Comparison of ENCODE assay signal across 31 cellular contexts in genomic region chr16:8516471-8516870, GRCh38.
"Had no signal": no experiment of that assay in that cellular context is flagged by ENCODE, and none has a peak within 500 bp of the region (broad histone marks: within the 10 kb centered on the region; RNA-seq: fewer than 3 reads in every experiment).

No MANE protein-coding gene starts in this region.

- H3K4me3 ChIP-seq: neural progenitor cell, ovary, psoas muscle, skin epidermis, smooth muscle cell, spleen, suprapubic skin, testis, tibial artery, transverse colon, upper lobe of right lung, uterus had no signal

- H3K36me3 ChIP-seq: neural progenitor cell, ovary, spleen, suprapubic skin, tibial artery, transverse colon, upper lobe of right lung, uterus had no signal

- ATAC-seq: natural killer cell; psoas muscle; right cardiac atrium; sciatic nerve; stimulated activated memory B cell treated with anti-CD40 and anti-IgM and Interleukin-4, amounts not matched to agents 10 μg/mL and 1 μg/mL and 100 μg/mL, for 72 hours; stimulated activated naive CD8-positive, alpha-beta T cell treated with anti-CD3 and anti-CD28 coated beads, Interleukin-15, amount 100 ng/mL, for 72 hours; stimulated activated naive CD8-positive, alpha-beta T cell treated with anti-CD3 and anti-CD28 coated beads, Interleukin-15, Interleukin-2, amounts not matched to agents 100 U/mL and 50 U/mL, for 24 hours; upper lobe of right lung had no signal

- H3K4me1 ChIP-seq: neural progenitor cell, parathyroid adenoma, psoas muscle, spleen, suprapubic skin, testis, tibial artery, upper lobe of right lung, uterus had no signal

- H3K36me3 Mint-ChIP-seq: natural killer cell; neural progenitor cell; stimulated activated memory B cell treated with anti-CD40 and anti-IgM and Interleukin-4, amounts not matched to agents 10 μg/mL and 1 μg/mL and 100 μg/mL, for 72 hours; type B pancreatic cell had no signal

- H3K4me2 ChIP-seq: neural progenitor cell, smooth muscle cell had no signal

- H3K9ac ChIP-seq: neural progenitor cell, parathyroid adenoma had no signal

- H3K27me3 ChIP-seq: ovary, testis, tibial artery, transverse colon, upper lobe of right lung, uterus had no signal

- DNase-seq: natural killer cell; occipital lobe; ovary; posterior cingulate gyrus; psoas muscle; right cardiac atrium; spleen; stimulated activated CD4-positive, alpha-beta T cell treated with anti-CD3 and anti-CD28 coated beads, Interleukin-12 subunit alpha, Interleukin-12 subunit beta, amount 100 ng/mL, for 4 hours; stimulated activated CD4-positive, alpha-beta T cell treated with anti-CD3 and anti-CD28 coated beads, Interleukin-1b, Interleukin-23, amount 100 ng/mL, for 48 hours; stimulated activated CD4-positive, alpha-beta T cell treated with anti-CD3 and anti-CD28 coated beads, Interleukin-4, amount 100 ng/mL, for 1 hour; stimulated activated CD4-positive, alpha-beta T cell treated with anti-CD3 and anti-CD28 coated beads, Interleukin-4, amount 100 ng/mL, for 4 hours; stimulated activated CD8-positive, alpha-beta memory T cell treated with anti-CD3 and anti-CD28 coated beads, Interleukin-4, amount 100 ng/mL, for 48 hours; stimulated activated naive CD4-positive, alpha-beta T cell; stimulated activated naive CD8-positive, alpha-beta T cell treated with anti-CD3 and anti-CD28 coated beads, Interleukin-15, amount 100 ng/mL, for 72 hours; stimulated activated naive CD8-positive, alpha-beta T cell treated with anti-CD3 and anti-CD28 coated beads, Interleukin-15, Interleukin-2, amounts not matched to agents 100 U/mL and 50 U/mL, for 24 hours; substantia nigra; testis; tibial artery; transverse colon; upper lobe of right lung; uterus had no signal

- H3K4me3 Mint-ChIP-seq: natural killer cell; nephron; neural progenitor cell; stimulated activated memory B cell treated with anti-CD40 and anti-IgM and Interleukin-4, amounts not matched to agents 10 μg/mL and 1 μg/mL and 100 μg/mL, for 72 hours; stimulated activated naive CD8-positive, alpha-beta T cell treated with anti-CD3 and anti-CD28 coated beads, Interleukin-15, amount 100 ng/mL, for 72 hours; type B pancreatic cell had no signal

- H3K9me3 ChIP-seq: ovary, psoas muscle, suprapubic skin, testis, transverse colon, upper lobe of right lung, uterus had no signal

- H3K27ac Mint-ChIP-seq: natural killer cell; nephron; neural progenitor cell; progenitor cell of endocrine pancreas; stimulated activated memory B cell treated with anti-CD40 and anti-IgM and Interleukin-4, amounts not matched to agents 10 μg/mL and 1 μg/mL and 100 μg/mL, for 72 hours; stimulated activated naive CD8-positive, alpha-beta T cell treated with anti-CD3 and anti-CD28 coated beads, Interleukin-15, amount 100 ng/mL, for 72 hours; type B pancreatic cell had no signal

- H3K27me3 Mint-ChIP-seq: stimulated activated naive CD8-positive, alpha-beta T cell treated with anti-CD3 and anti-CD28 coated beads, Interleukin-15, amount 100 ng/mL, for 72 hours had no signal

- H3K27ac ChIP-seq: neural progenitor cell, ovary, parathyroid adenoma, psoas muscle, skin epidermis, spleen, suprapubic skin, testis, tibial artery, upper lobe of right lung, uterus had no signal

- H3K9me3 Mint-ChIP-seq: natural killer cell; nephron; neural progenitor cell; stimulated activated naive CD8-positive, alpha-beta T cell treated with anti-CD3 and anti-CD28 coated beads, Interleukin-15, amount 100 ng/mL, for 72 hours; type B pancreatic cell had no signal

- H3K79me2 ChIP-seq: parathyroid adenoma had no signal

- H2AFZ ChIP-seq: neural progenitor cell, parathyroid adenoma had no signal

- H3K4me1 Mint-ChIP-seq: natural killer cell; nephron; stimulated activated memory B cell treated with anti-CD40 and anti-IgM and Interleukin-4, amounts not matched to agents 10 μg/mL and 1 μg/mL and 100 μg/mL, for 72 hours; stimulated activated naive CD8-positive, alpha-beta T cell treated with anti-CD3 and anti-CD28 coated beads, Interleukin-15, amount 100 ng/mL, for 72 hours had no signal
